In the genomic region with DNA sequence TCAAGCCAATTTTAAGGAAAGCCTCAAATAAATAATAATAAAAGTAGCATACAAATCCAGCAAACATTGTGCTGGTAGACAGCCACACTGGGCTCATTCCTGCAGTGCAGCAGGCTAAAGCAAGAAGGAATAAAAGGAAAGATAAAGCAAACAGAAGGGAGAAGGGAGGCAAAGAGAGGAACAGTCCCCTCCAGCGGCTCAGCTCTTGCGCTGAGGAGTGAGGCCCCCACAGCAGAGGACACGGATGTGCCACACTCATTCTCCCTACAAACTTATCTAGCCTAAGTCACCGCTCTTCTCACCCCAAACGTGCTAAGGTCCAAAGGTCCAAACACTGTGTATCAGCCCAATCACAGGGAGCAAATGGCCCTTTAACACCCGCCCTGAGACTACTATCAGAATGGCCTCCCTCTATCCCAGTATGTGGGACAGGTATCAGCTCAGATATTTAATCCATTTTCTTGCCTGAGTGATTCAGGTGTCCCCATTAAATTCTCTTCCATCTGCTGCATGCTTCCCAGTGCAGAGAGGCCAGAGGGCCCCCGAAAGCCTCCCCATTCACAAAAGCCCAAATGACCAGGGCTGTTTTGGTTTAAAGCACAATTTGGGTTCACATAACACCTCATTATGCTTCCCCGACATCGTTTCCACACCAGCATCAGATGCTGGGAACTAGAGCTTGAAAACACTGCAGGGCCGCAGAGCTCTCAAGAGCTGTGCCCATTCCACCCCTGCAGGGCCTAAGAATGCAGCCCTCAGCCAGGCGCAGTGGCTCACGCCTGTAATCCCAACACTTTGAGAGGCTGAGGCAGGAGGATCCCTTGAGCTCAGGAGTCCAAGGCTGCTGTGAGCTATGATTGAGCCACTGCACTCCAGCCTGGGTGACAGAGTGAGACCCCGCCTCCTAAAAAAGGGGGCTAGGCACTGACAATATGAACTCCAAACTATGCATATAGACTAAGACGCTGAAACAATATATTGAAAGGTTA, we compare ENCODE assay signal across 9 cellular contexts. TPM values are rescaled to one million over a fixed set of nuclear protein-coding genes. Genes with fewer than 3 reads are reported as not detected.
DNase-seq lines count a peak whose midpoint lies in the region; ATAC-seq and TF ChIP-seq lines count a peak whose summit lies in the region.
"Had no signal": no experiment of that assay in that cellular context is flagged by ENCODE, and none has a peak within 500 bp of the region (broad histone marks: within the 10 kb centered on the region; RNA-seq: fewer than 3 reads in every experiment).

No MANE protein-coding gene starts in this region.

- H3K9me3 Mint-ChIP-seq in activated T-cell treated with anti-CD3 and anti-CD28 coated beads, Interleukin-2, amount 50 U/mL, for 72 hours = peaks cover 0 to 2% of the 10 kb centered on the region in 2 donors
- no peaks in the 10 kb centered on the region for H3K9me3 Mint-ChIP-seq in activated T-cell treated with anti-CD3 and anti-CD28 coated beads, Interleukin-2, amount 50 U/mL, for 4 hours

- DNase-seq in activated T-cell treated with anti-CD3 and anti-CD28 coated beads, Interleukin-2, amount 50 U/mL, for 72 hours = no peak
- DNase-seq in activated T-cell treated with anti-CD3 and anti-CD28 coated beads, Interleukin-2, amount 50 U/mL, for 4 hours = no peak
- DNase-seq in breast epithelium (ENCODE audit: low spot score in 2 of 2) (no peak), upper lobe of left lung (no peak), 8988T (no peak), GM13976 (ENCODE audit: low spot score) (no peak)
- DNase-seq: NCI-H774 had no signal

- peaks cover 99% of the 10 kb centered on the region for H3K4me1 Mint-ChIP-seq in activated T-cell treated with anti-CD3 and anti-CD28 coated beads, Interleukin-2, amount 50 U/mL, for 72 hours (ENCODE audit: low read depth)
- H3K4me1 Mint-ChIP-seq in activated T-cell treated with anti-CD3 and anti-CD28 coated beads, Interleukin-2, amount 50 U/mL, for 4 hours (ENCODE audit: low read depth) = peaks cover 93% of the 10 kb centered on the region

- no peak for TF ChIP-seq EP300 in upper lobe of left lung (IDR thresholded peaks at IDR 0.05)

- ATAC-seq in activated T-cell treated with anti-CD3 and anti-CD28 coated beads, Interleukin-2, amount 50 U/mL, for 72 hours (replicated peaks in 1 of 2) = no peak
- ATAC-seq in activated T-cell treated with anti-CD3 and anti-CD28 coated beads, Interleukin-2, amount 50 U/mL, for 4 hours = no peak
- ATAC-seq in upper lobe of left lung (ENCODE audit: low FRiP score in 2 of 2) (no peak), HG02884 (IDR thresholded peaks at IDR 0.05; ENCODE audit: unreplicated experiment) (no peak)

- H3K4me3 Mint-ChIP-seq in activated T-cell treated with anti-CD3 and anti-CD28 coated beads, Interleukin-2, amount 50 U/mL, for 72 hours = no peak overlapping the region
- H3K4me3 Mint-ChIP-seq in activated T-cell treated with anti-CD3 and anti-CD28 coated beads, Interleukin-2, amount 50 U/mL, for 4 hours = no peak overlapping the region

- H3K27ac ChIP-seq in breast epithelium = peak overlapping the region; percentile 38 to 40
- H3K27ac ChIP-seq in mesodermal cell (ENCODE audit: low read depth, low read length, severe bottlenecking) = peak overlapping the region; percentile 5
- H3K27ac ChIP-seq in upper lobe of left lung = peak overlapping the region; percentile 78 to 87 (median 86)

- peak overlapping the region; percentile 93 for H3K27ac Mint-ChIP-seq in activated T-cell treated with anti-CD3 and anti-CD28 coated beads, Interleukin-2, amount 50 U/mL, for 72 hours

- H3K4me3 ChIP-seq in breast epithelium (no peak overlapping the region), mesodermal cell (ENCODE audit: extremely low read depth, insufficient read depth, low read length, poor library complexity, severe bottlenecking) (no peak overlapping the region), upper lobe of left lung (no peak overlapping the region)

- TF ChIP-seq POLR2A in breast epithelium (IDR thresholded peaks at IDR 0.05) = no peak
- no peak for TF ChIP-seq POLR2A in upper lobe of left lung (IDR thresholded peaks at IDR 0.05)

- in situ Hi-C loops in GM13976 (cut with MboI; ENCODE audit: low sequenced_read_pairs, unreplicated experiment) = no loop called here

- TF ChIP-seq CTCF in breast epithelium (IDR thresholded peaks at IDR 0.05) (no peak), upper lobe of left lung (IDR thresholded peaks at IDR 0.05) (no peak), GM13976 (IDR thresholded peaks at IDR 0.05; ENCODE audit: borderline replicate concordance, control extremely low read depth, extremely low read depth, insufficient read depth, missing control alignments) (no peak)

- intact Hi-C loops in breast epithelium (cut with DNase I; ENCODE audit: low total_unique reads) = no loop called here

- no peaks in the 10 kb centered on the region for H3K27me3 ChIP-seq in breast epithelium
- H3K27me3 ChIP-seq in upper lobe of left lung = no peaks in the 10 kb centered on the region

- H3K27me3 Mint-ChIP-seq in activated T-cell treated with anti-CD3 and anti-CD28 coated beads, Interleukin-2, amount 50 U/mL, for 72 hours (ENCODE audit: low read depth) = no peaks in the 10 kb centered on the region
- no peaks in the 10 kb centered on the region for H3K27me3 Mint-ChIP-seq in activated T-cell treated with anti-CD3 and anti-CD28 coated beads, Interleukin-2, amount 50 U/mL, for 4 hours (ENCODE audit: low read depth)

- no peaks in the 10 kb centered on the region for H3K36me3 ChIP-seq in breast epithelium
- peaks cover 54% of the 10 kb centered on the region for H3K36me3 ChIP-seq in mesodermal cell (ENCODE audit: control insufficient read depth, insufficient read depth, low read length)
- H3K36me3 ChIP-seq in upper lobe of left lung = peaks cover 0 to 4% (median 0%) of the 10 kb centered on the region in 4 donors

- peaks cover 0 to 18% of the 10 kb centered on the region in 2 donors for H3K36me3 Mint-ChIP-seq in activated T-cell treated with anti-CD3 and anti-CD28 coated beads, Interleukin-2, amount 50 U/mL, for 72 hours (ENCODE audit: insufficient read depth in 2 of 2)
- peaks cover 13% of the 10 kb centered on the region for H3K36me3 Mint-ChIP-seq in activated T-cell treated with anti-CD3 and anti-CD28 coated beads, Interleukin-2, amount 50 U/mL, for 4 hours (ENCODE audit: insufficient read depth)

- 74 to 87% methylated on average over 10 of the region's 14 CpGs for WGBS in mesodermal cell (ENCODE audit: insufficient coverage in 2 of 2), 2 experiments
- 79 to 88% methylated on average over 13 to 14 of the region's 14 CpGs for WGBS in upper lobe of left lung, 2 donors

- H3K4me1 ChIP-seq in breast epithelium = peaks cover 5 to 19% of the 10 kb centered on the region in 2 donors
- H3K4me1 ChIP-seq in mesodermal cell (ENCODE audit: control insufficient read depth, insufficient read depth, low read length, poor library complexity, severe bottlenecking) = peaks cover 34% of the 10 kb centered on the region
- H3K4me1 ChIP-seq in upper lobe of left lung = peaks cover 72 to 80% (median 76%) of the 10 kb centered on the region in 4 donors

- H3K9me3 ChIP-seq in breast epithelium = no peaks in the 10 kb centered on the region
- H3K9me3 ChIP-seq in mesodermal cell (ENCODE audit: control insufficient read depth, low read length) = no peaks in the 10 kb centered on the region
- H3K9me3 ChIP-seq in upper lobe of left lung = no peaks in the 10 kb centered on the region

RNA-seq across cellular contexts. Expression of gene CAPZB, which starts 17.8 kb away (rescaled TPM):
- 100 to 1,000 TPM; 336 to 373 TPM for total RNA-seq in activated T-cell treated with anti-CD3 and anti-CD28 coated beads, Interleukin-2, amount 50 U/mL, for 72 hours
- 100 to 1,000 TPM; 262 to 285 (median 264) TPM for total RNA-seq in activated T-cell treated with anti-CD3 and anti-CD28 coated beads, Interleukin-2, amount 50 U/mL, for 4 hours
- total RNA-seq in breast epithelium (100 to 1,000 TPM; 112 to 114 (median 113) TPM), upper lobe of left lung (100 to 1,000 TPM in 5 of 6 donors, 10 to 100 TPM in 1; 96.4 to 303 (median 144) TPM)
- polyA plus RNA-seq in mesodermal cell (2013, experiment 1 of 2) = 296 TPM
- polyA plus RNA-seq in mesodermal cell (2013, experiment 2 of 2) = 276 TPM

Comparison
In these comparisons a context has a peak if more than half of its experiments do, and no peak if none do; other contexts are left out.
1. H3K27ac ChIP-seq: peak in every context shown above with its lines; median percentile 86 in upper lobe of left lung; 39 in breast epithelium; 5 in mesodermal cell.